ENCODE assay signal across 21 cellular contexts in the genomic region with DNA sequence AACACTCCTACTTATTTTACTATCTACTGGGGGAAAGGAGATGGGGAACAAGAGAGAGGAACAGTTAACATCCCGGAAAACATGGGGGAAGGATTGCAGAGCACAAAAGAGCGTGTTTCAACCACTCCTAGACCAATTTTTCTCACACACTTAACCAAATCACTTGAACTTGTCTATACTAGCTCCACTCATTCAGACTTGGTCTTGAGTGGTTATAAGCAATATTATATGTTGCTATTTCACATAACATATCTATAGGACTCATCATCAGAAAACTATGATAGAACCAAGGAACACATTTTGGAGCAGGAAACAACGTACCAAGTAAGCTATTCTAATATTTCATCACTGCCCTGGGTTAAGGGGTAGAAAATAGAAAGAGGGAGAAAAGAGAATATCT.
"Had no signal": no experiment of that assay in that cellular context is flagged by ENCODE, and none has a peak within 500 bp of the region (broad histone marks: within the 10 kb centered on the region; RNA-seq: fewer than 3 reads in every experiment).

No MANE protein-coding gene starts in this region.

- H3K4me3 ChIP-seq: MG63 had no signal

- H3K9me3 ChIP-seq: MG63, SK-N-SH had no signal

- H3K4me2 ChIP-seq: SK-N-SH had no signal

- H3K27me3 ChIP-seq: MG63 had no signal

- DNase-seq: IMR-90, Karpas-422, KG1, MG63, NCI-H1092, NCI-H1105 treated with DMSO at 0.1 percent for 48 hours, NCI-H1417 treated with DMSO at 0.1 percent for 48 hours, NCI-H146, NCI-H1694 treated with DMSO at 0.1 percent for 48 hours, NCI-H1930, NCI-H2081 treated with DMSO at 0.1 percent for 48 hours, NCI-H2227 treated with DMSO at 0.1 percent for 48 hours, NCI-H524, NCI-H526 treated with DMSO at 0.1 percent for 48 hours, NCI-H748 treated with DMSO at 0.1 percent for 48 hours, SHP77, SK-N-SH, SW 1271 had no signal

- H3K9ac ChIP-seq: SK-N-SH had no signal

- H3K27ac ChIP-seq: RWPE1 had no signal

- FAIRE-seq: HepG2, RCC 7860 had no signal

- ATAC-seq: HepG2 had no signal

- H3K36me3 ChIP-seq: MG63 had no signal
